In genomic region chr6:125314019-125314581, GRCh38 we compare ENCODE assay signal across 8 cellular contexts. TPM values are rescaled to one million over a fixed set of nuclear protein-coding genes. Genes with fewer than 3 reads are reported as not detected.
DNase-seq lines count a peak whose midpoint lies in the region; ATAC-seq and TF ChIP-seq lines count a peak whose summit lies in the region.

No MANE protein-coding gene starts in this region.

- peaks cover 16% of the 10 kb centered on the region for H3K27me3 Mint-ChIP-seq in activated T-cell treated with anti-CD3 and anti-CD28 coated beads, Interleukin-2, amount 50 U/mL, for 24 hours

- H3K27ac Mint-ChIP-seq in activated T-cell treated with anti-CD3 and anti-CD28 coated beads, Interleukin-2, amount 50 U/mL, for 24 hours, result no peak overlapping the region

- WGBS in neuronal stem cell (ENCODE audit: extremely low coverage in 2 of 2, insufficient read length in 2 of 2, insufficient replicate concordance in 1 of 2), 2 donors, result no CpG with 5 or more reads among the region's 10 CpGs

- H3K4me2 ChIP-seq in neuronal stem cell (ENCODE audit: insufficient read depth, low read length, poor library complexity, severe bottlenecking), result no peak overlapping the region

- no peak overlapping the region for H2BK5ac ChIP-seq in neuronal stem cell (ENCODE audit: low read length)

- no peak overlapping the region for H3K4ac ChIP-seq in neuronal stem cell (ENCODE audit: low read length)

- H3K9me3 Mint-ChIP-seq in activated T-cell treated with anti-CD3 and anti-CD28 coated beads, Interleukin-2, amount 50 U/mL, for 24 hours, result no peaks in the 10 kb centered on the region

- no peaks in the 10 kb centered on the region for H3K36me3 Mint-ChIP-seq in activated T-cell treated with anti-CD3 and anti-CD28 coated beads, Interleukin-2, amount 50 U/mL, for 24 hours (ENCODE audit: low read depth)

- H3K27me3 ChIP-seq in foreskin keratinocyte (peaks cover 8% of the 10 kb centered on the region), neuronal stem cell (ENCODE audit: control insufficient read depth in 3 of 3, insufficient read depth in 3 of 3, low read depth in 1 of 3, low read length in 3 of 3) (peaks cover 0 to 32% (median 0%) of the 10 kb centered on the region in 3 experiments)

- H2AK5ac ChIP-seq in neuronal stem cell (ENCODE audit: low read depth, low read length), result no peak overlapping the region

- no peak overlapping the region for H3K18ac ChIP-seq in neuronal stem cell (ENCODE audit: low read length)

- H3K4me3 Mint-ChIP-seq in activated T-cell treated with anti-CD3 and anti-CD28 coated beads, Interleukin-2, amount 50 U/mL, for 24 hours, result no peak overlapping the region

- no peaks in the 10 kb centered on the region for H3K79me1 ChIP-seq in neuronal stem cell (ENCODE audit: low read depth, low read length)

- no peak overlapping the region for H2AFZ ChIP-seq in neuronal stem cell (ENCODE audit: low read length)

- no peak overlapping the region for H4K91ac ChIP-seq in neuronal stem cell (ENCODE audit: low read depth, low read length, poor library complexity)

- no peak overlapping the region for H4K8ac ChIP-seq in neuronal stem cell (ENCODE audit: low read depth, low read length)

- H3K4me1 ChIP-seq in foreskin keratinocyte (no peaks in the 10 kb centered on the region), neuronal stem cell (ENCODE audit: control insufficient read depth in 2 of 2, insufficient read depth in 1 of 2, low read depth in 1 of 2, low read length in 2 of 2) (peaks cover 4 to 10% of the 10 kb centered on the region in 2 donors)

- DNase-seq in EL (peak; percentile 61), NCI-H774 (lab: John Stamatoyannopoulos, UW) (peak; percentile 89), foreskin keratinocyte (peak in 1 of 2 donors; percentile 42), neuronal stem cell (ENCODE audit: low spot score) (peak; percentile 45), cerebellar nuclear complex (lab: John Stamatoyannopoulos, UW) (no peak)
- peak; percentile 48 for DNase-seq in activated T-cell treated with anti-CD3 and anti-CD28 coated beads, Interleukin-2, amount 50 U/mL, for 24 hours

- no peak overlapping the region for H2BK15ac ChIP-seq in neuronal stem cell (ENCODE audit: low read length)

- H3K14ac ChIP-seq in neuronal stem cell (ENCODE audit: low read length), result no peak overlapping the region

- H3K4me1 Mint-ChIP-seq in activated T-cell treated with anti-CD3 and anti-CD28 coated beads, Interleukin-2, amount 50 U/mL, for 24 hours (ENCODE audit: low read depth), result peaks cover 2% of the 10 kb centered on the region

- H2BK120ac ChIP-seq in neuronal stem cell (ENCODE audit: low read depth, low read length), result no peak overlapping the region

- no peak overlapping the region for H3K4me3 ChIP-seq in neuronal stem cell (ENCODE audit: low read length in 2 of 2)

- H3K27ac ChIP-seq in foreskin keratinocyte (no peak overlapping the region), neuronal stem cell (replicated peaks; ENCODE audit: low read length) (no peak overlapping the region)

- ATAC-seq in GM19468 (IDR thresholded peaks at IDR 0.05; ENCODE audit: extremely low read depth, unreplicated experiment) (peak; percentile 69), HG03457 (IDR thresholded peaks at IDR 0.05; ENCODE audit: unreplicated experiment) (peak; percentile 85), foreskin keratinocyte (peak; percentile 83)

- TF ChIP-seq CTCF in foreskin keratinocyte (conservative IDR thresholded peaks at IDR 0.05), result peak; percentile 91

- H3K36me3 ChIP-seq in neuronal stem cell (replicated peaks in 1 of 2; ENCODE audit: control insufficient read depth in 2 of 2, insufficient read depth in 2 of 2, low read length in 2 of 2), result no peaks in the 10 kb centered on the region

- H3K9me3 ChIP-seq in neuronal stem cell (replicated peaks in 1 of 2; ENCODE audit: control insufficient read depth in 2 of 2, insufficient read depth in 1 of 2, low read depth in 1 of 2, low read length in 2 of 2), result no peaks in the 10 kb centered on the region

- H3K9ac ChIP-seq in neuronal stem cell (ENCODE audit: low read depth, low read length, poor library complexity), result no peak overlapping the region

- H3K23ac ChIP-seq in neuronal stem cell (ENCODE audit: low read depth, low read length, poor library complexity), result no peak overlapping the region

- no peak overlapping the region for H2BK12ac ChIP-seq in neuronal stem cell (ENCODE audit: low read length)

RNA-seq across cellular contexts. Expression of gene HDDC2, which starts 12.3 kb away (rescaled TPM):
- 60.3 and 61.8 TPM in 2 replicates for total RNA-seq in foreskin keratinocyte
- 86.3 and 90.4 TPM in 2 replicates for polyA plus RNA-seq in foreskin keratinocyte
- polyA plus RNA-seq in neuronal stem cell (2013, experiment 1 of 2), result 66.0 TPM
- polyA plus RNA-seq in neuronal stem cell (2013, experiment 2 of 2), result 65.0 TPM

Comparison
In these comparisons a context has a peak if more than half of its experiments do, and no peak if none do; other contexts are left out.
1. DNase-seq: peak in EL (single experiment), NCI-H774 (single experiment), activated T-cell treated with anti-CD3 and anti-CD28 coated beads, Interleukin-2, amount 50 U/mL, for 24 hours (single experiment) and neuronal stem cell (single experiment); none in cerebellar nuclear complex (0 of 2).
2. Peak in every context shown above with its lines, with median percentiles within 50 percentile points of each other: ATAC-seq.